ENCODE assay signal across 8 cellular contexts in the genomic region with DNA sequence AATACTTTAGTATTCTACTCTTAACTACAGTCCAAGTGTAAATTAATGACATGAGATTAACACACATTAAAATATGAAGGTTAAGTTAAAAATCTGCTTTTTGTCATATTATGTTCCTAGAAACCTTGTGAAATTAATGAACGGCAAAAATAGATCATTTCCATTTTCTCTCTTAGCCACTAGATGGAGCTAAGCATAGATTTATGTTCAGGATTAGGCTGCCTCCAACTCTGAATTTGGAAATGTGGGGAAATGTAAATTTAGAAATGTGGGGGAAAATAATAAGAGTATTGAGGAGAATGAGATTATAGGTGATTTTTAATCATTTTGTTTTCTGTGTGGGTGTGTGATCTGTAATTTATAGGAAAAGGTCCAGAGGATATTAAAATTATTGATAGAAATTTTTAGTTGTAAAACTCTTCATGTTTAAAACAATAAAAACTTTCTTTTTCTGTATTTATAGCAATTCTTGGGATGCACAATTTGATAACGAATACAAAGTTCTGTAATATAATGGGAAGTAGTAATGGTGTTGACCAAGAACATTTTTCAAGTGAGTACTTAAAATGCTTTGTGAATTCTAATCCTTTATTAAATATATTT. TPM values are rescaled to one million over a fixed set of nuclear protein-coding genes. Genes with fewer than 3 reads are reported as not detected.
A peak's percentile ranks its signal among the peaks of the same experiment; 100 is the strongest.
DNase-seq lines count a peak whose midpoint lies in the region; ATAC-seq and TF ChIP-seq lines count a peak whose summit lies in the region.

No MANE protein-coding gene starts in this region.

- ATAC-seq in HG03432 (IDR thresholded peaks at IDR 0.05; ENCODE audit: unreplicated experiment) = no peak

- 32 to 40% (median 36%) methylated on average over 2 of the region's 2 CpGs for WGBS in spleen, 5 donors

- TF ChIP-seq CTCF in AG04449 (IDR thresholded peaks at IDR 0.05; ENCODE audit: insufficient read depth, low read length, missing control alignments) = peak; percentile 58
- peak; percentile 77 for TF ChIP-seq CTCF in fibroblast of the aortic adventitia (IDR thresholded peaks at IDR 0.05; ENCODE audit: insufficient read depth, low read length)
- peak; percentile 27 to 70 (median 62) for TF ChIP-seq CTCF in spleen (IDR thresholded peaks at IDR 0.05 in 8 of 11, conservative IDR thresholded peaks at IDR 0.05 in 3 of 11)

- no peak overlapping the region for H3K27ac ChIP-seq in spleen

- POLR2A ChIA-PET in AG04449 (lab: Yijun Ruan, JAX) = no interaction called here

- intact Hi-C loops in spleen (cut with DNase I; ENCODE audit: low total_unique reads) = no loop called here

- TF ChIP-seq POLR2A in spleen (IDR thresholded peaks at IDR 0.05) = no peak

- no peak for DNase-seq in AG04449 (ENCODE audit: low read depth, low spot score)
- DNase-seq in GM19240 (ENCODE audit: insufficient read length, low spot score) = peak; percentile 11
- DNase-seq in SIG-M5 treated with dmso at 0.1 percent for 504 hours (lab: John Stamatoyannopoulos, UW; ENCODE audit: unreplicated experiment) = peak; percentile 30
- DNase-seq in fibroblast of the aortic adventitia (ENCODE audit: low read depth) = peak; percentile 51
- no peak for DNase-seq in spleen
- DNase-seq in DMS79 (lab: John Stamatoyannopoulos, UW) = no peak
- DNase-seq in stimulated activated CD4-positive, alpha-beta T cell treated with anti-CD3 and anti-CD28 coated beads, Interleukin-12 subunit alpha, Interleukin-12 subunit beta, amount 100 ng/mL, for 4 hours = no peak

- CTCF ChIA-PET in AG04449 (lab: Yijun Ruan, JAX) = interaction anchor here (0.7 to 6.3 kb wide), 29 partner anchors 8 to 845 kb away, joined by 3 to 121 read pairs (median 4); no protein-coding TSS in a partner anchor

- H3K4me1 ChIP-seq in spleen = peaks cover 0 to 21% (median 8%) of the 10 kb centered on the region in 6 donors

- peaks cover 0 to 73% (median 24%) of the 10 kb centered on the region in 6 donors for H3K36me3 ChIP-seq in spleen

- no peaks in the 10 kb centered on the region for H3K27me3 ChIP-seq in spleen (replicated peaks in 1 of 7)

- H3K4me3 ChIP-seq in AG04449 (ENCODE audit: low read depth, low read length) (no peak overlapping the region), fibroblast of the aortic adventitia (ENCODE audit: low read depth, low read length) (no peak overlapping the region), spleen (no peak overlapping the region)

- H3K9me3 ChIP-seq in spleen = peaks cover 0 to 4% (median 0%) of the 10 kb centered on the region in 8 donors

RNA-seq across cellular contexts. Expression of a gene that starts 59.2 kb away (rescaled TPM):
- total RNA-seq in fibroblast of the aortic adventitia (ENCODE audit: low replicate concordance) (21.3 and 53.0 TPM in 2 replicates), spleen (10 to 100 TPM; 33.2 to 65.5 (median 55.5) TPM)
- 10 to 100 TPM in 2 of 3 donors, 1 to 10 TPM in 1; 8.9 to 12.4 (median 10.7) TPM for polyA plus RNA-seq in spleen

Comparison
In these comparisons a context has a peak if more than half of its experiments do, and no peak if none do; other contexts are left out.
1. DNase-seq: peak in GM19240 (single experiment), SIG-M5 treated with dmso at 0.1 percent for 504 hours (single experiment) and fibroblast of the aortic adventitia (single experiment); none in AG04449 (single experiment), spleen (single experiment), DMS79 (single experiment) and stimulated activated CD4-positive, alpha-beta T cell treated with anti-CD3 and anti-CD28 coated beads, Interleukin-12 subunit alpha, Interleukin-12 subunit beta, amount 100 ng/mL, for 4 hours (single experiment).
2. Peak in every context shown above with its lines, with median percentiles within 50 percentile points of each other: CTCF ChIP-seq.